In genomic region chr1:232773752-232774151, GRCh38 we compare ENCODE assay signal across 8 cellular contexts. TPM values are rescaled to one million over a fixed set of nuclear protein-coding genes. Genes with fewer than 3 reads are reported as not detected.
"Had no signal": no experiment of that assay in that cellular context is flagged by ENCODE, and none has a peak within 500 bp of the region (broad histone marks: within the 10 kb centered on the region; RNA-seq: fewer than 3 reads in every experiment).

No MANE protein-coding gene starts in this region.

- H3K4me3 Mint-ChIP-seq: HFFc6 had no signal

- H3K4me3 ChIP-seq: GM23248, HAP-1, K562 had no signal

- H3K36me3 ChIP-seq: HAP-1 had no signal

- H2AFZ ChIP-seq: GM23248 had no signal

- H3K9ac ChIP-seq: GM23248 had no signal

- H3K27ac Mint-ChIP-seq: HFFc6 had no signal

- H3K27ac ChIP-seq: GM23248 had no signal

- H3K4me1 ChIP-seq: HAP-1 had no signal

- DNase-seq: GM23248, H7, HFFc6, IMR-90 had no signal

- H3K9me3 ChIP-seq: HAP-1 had no signal

- ATAC-seq: HCT116, K562 had no signal

RNA-seq across cellular contexts. Expression of gene MAP10, which starts 31.5 kb away (rescaled TPM):
- total RNA-seq: HT-29 had no signal
